Comparison of ENCODE assay signal across 11 cellular contexts in genomic region chr3:44392489-44392888, GRCh38.
"Had no signal": no experiment of that assay in that cellular context is flagged by ENCODE, and none has a peak within 500 bp of the region (broad histone marks: within the 10 kb centered on the region; RNA-seq: fewer than 3 reads in every experiment).

No MANE protein-coding gene starts in this region.

- H3K9me3 Mint-ChIP-seq: HFFc6 had no signal

- H2AFZ ChIP-seq: GM23248, GM23338 had no signal

- H3K36me3 ChIP-seq: HAP-1 had no signal

- H3K4me2 ChIP-seq: GM23338 had no signal

- ATAC-seq: GM23338, HCT116 had no signal

- H3K27ac Mint-ChIP-seq: GM23338, H9, HFFc6 had no signal

- H3K9ac ChIP-seq: GM23248 had no signal

- DNase-seq: GM23248, GOT3, H7, H9, HCEC 1CT, HFFc6 had no signal

- FAIRE-seq: H1, H54 had no signal

- H3K27ac ChIP-seq: GM23248 had no signal

- H3K4me3 ChIP-seq: GM23248, GM23338, HAP-1 had no signal
